ENCODE assay signal across 9 cellular contexts in the genomic region with DNA sequence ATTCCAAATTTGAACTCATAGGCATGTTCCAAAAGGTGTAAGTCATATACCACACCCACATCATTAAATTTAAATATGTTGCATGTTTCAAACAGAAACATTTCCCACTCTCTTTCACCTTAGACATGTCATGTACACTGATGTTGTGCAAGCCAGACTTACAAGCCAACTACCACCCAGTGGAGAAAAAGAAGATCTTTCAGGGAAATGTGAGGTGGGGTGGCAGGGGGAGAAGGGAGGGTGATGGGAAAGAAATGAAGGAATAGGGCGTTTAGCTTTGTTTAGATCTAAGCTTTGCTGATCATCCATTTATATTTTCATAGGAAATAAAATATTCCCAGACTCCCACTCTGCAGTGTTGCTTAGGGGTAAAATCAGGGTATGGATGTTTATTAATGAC. TPM values are rescaled to one million over a fixed set of nuclear protein-coding genes. Genes with fewer than 3 reads are reported as not detected.
A peak's percentile ranks its signal among the peaks of the same experiment; 100 is the strongest.
DNase-seq lines count a peak whose midpoint lies in the region; ATAC-seq and TF ChIP-seq lines count a peak whose summit lies in the region.
"Had no signal": no experiment of that assay in that cellular context is flagged by ENCODE, and none has a peak within 500 bp of the region (broad histone marks: within the 10 kb centered on the region; RNA-seq: fewer than 3 reads in every experiment).

No MANE protein-coding gene starts in this region.

- no peak overlapping the region for H3K4me3 Mint-ChIP-seq in CD14-positive monocyte
- no peak overlapping the region for H3K4me3 Mint-ChIP-seq in dendritic cell treated with granulocyte-macrophage colony-stimulating factor and Interleukin-4, amounts not matched to agents 40 ng/mL and 50 ng/mL, for 4 days

- no peaks in the 10 kb centered on the region for H3K4me1 ChIP-seq in psoas muscle

- peak overlapping the region in 4 of 7 donors; percentile 56 to 93 (median 62) for H3K27ac Mint-ChIP-seq in CD14-positive monocyte
- peak overlapping the region; percentile 18 for H3K27ac Mint-ChIP-seq in dendritic cell treated with granulocyte-macrophage colony-stimulating factor and Interleukin-4, amounts not matched to agents 40 ng/mL and 50 ng/mL, for 4 days

- H3K27ac ChIP-seq in psoas muscle, result no peak overlapping the region

- H3K27me3 Mint-ChIP-seq in CD14-positive monocyte (ENCODE audit: low read depth in 3 of 3), result no peaks in the 10 kb centered on the region
- peaks cover 1% of the 10 kb centered on the region for H3K27me3 Mint-ChIP-seq in dendritic cell treated with granulocyte-macrophage colony-stimulating factor and Interleukin-4, amounts not matched to agents 40 ng/mL and 50 ng/mL, for 4 days

- H3K4me3 ChIP-seq in HFF-Myc (replicated peaks; ENCODE audit: low read depth, low read length) (peak overlapping the region; percentile 50), psoas muscle (peak overlapping the region; percentile 81)

- ATAC-seq in psoas muscle (no peak), HG02571 (IDR thresholded peaks at IDR 0.05; ENCODE audit: unreplicated experiment) (no peak)

- no peaks in the 10 kb centered on the region for H3K36me3 ChIP-seq in psoas muscle (ENCODE audit: insufficient read depth in 1 of 2, low read depth in 1 of 2)

- no peaks in the 10 kb centered on the region for H3K9me3 ChIP-seq in psoas muscle

- H3K4me1 Mint-ChIP-seq in CD14-positive monocyte, result peaks cover 18% of the 10 kb centered on the region
- H3K4me1 Mint-ChIP-seq in dendritic cell treated with granulocyte-macrophage colony-stimulating factor and Interleukin-4, amounts not matched to agents 40 ng/mL and 50 ng/mL, for 4 days (ENCODE audit: low read depth), result peaks cover 18% of the 10 kb centered on the region

- TF ChIP-seq CTCF in CD14-positive monocyte (IDR thresholded peaks at IDR 0.05), result no peak
- TF ChIP-seq CTCF in HFF-Myc (IDR thresholded peaks at IDR 0.05; ENCODE audit: low read depth, low read length, missing control alignments), result no peak
- TF ChIP-seq CTCF in psoas muscle (IDR thresholded peaks at IDR 0.05), result no peak

- H3K36me3 Mint-ChIP-seq in CD14-positive monocyte, result no peaks in the 10 kb centered on the region
- H3K36me3 Mint-ChIP-seq in dendritic cell treated with granulocyte-macrophage colony-stimulating factor and Interleukin-4, amounts not matched to agents 40 ng/mL and 50 ng/mL, for 4 days (ENCODE audit: low read depth), result no peaks in the 10 kb centered on the region

- WGBS in psoas muscle, 3 donors, result 11 to 29% (median 24%) methylated on average over 1 of the region's 1 CpG

- intact Hi-C loops in CD14-positive monocyte (cut with micrococcal nuclease), result no loop called here
- intact Hi-C loops in dendritic cell treated with granulocyte-macrophage colony-stimulating factor and Interleukin-4, amounts not matched to agents 40 ng/mL and 50 ng/mL, for 4 days (cut with micrococcal nuclease), result no loop called here
- intact Hi-C loops in psoas muscle (cut with DNase I), result loop anchor here in 1 of 2 donors (10.0 kb wide), 1 partner anchor 96 kb away; no protein-coding TSS in a partner anchor

- no peaks in the 10 kb centered on the region for H3K27me3 ChIP-seq in psoas muscle (ENCODE audit: insufficient read depth in 3 of 3, low read length in 2 of 3)

- peaks cover 0 to 2% (median 0%) of the 10 kb centered on the region in 7 donors for H3K9me3 Mint-ChIP-seq in CD14-positive monocyte
- H3K9me3 Mint-ChIP-seq in dendritic cell treated with granulocyte-macrophage colony-stimulating factor and Interleukin-4, amounts not matched to agents 40 ng/mL and 50 ng/mL, for 4 days, result no peaks in the 10 kb centered on the region

- DNase-seq in CD14-positive monocyte (ENCODE audit: low spot score) (no peak), HFF-Myc (ENCODE audit: extremely low read depth, low read depth) (no peak), psoas muscle (no peak), NCI-H774 (lab: John Stamatoyannopoulos, UW) (no peak), NOMO-1 treated with DMSO at 0.1 percent for 48 hours (lab: John Stamatoyannopoulos, UW; ENCODE audit: unreplicated experiment) (no peak), NCI-H128 (lab: John Stamatoyannopoulos, UW; ENCODE audit: unreplicated experiment) (no peak)
- DNase-seq: T1000 had no signal

RNA-seq across cellular contexts. Expression of gene NEGR1, which starts 1.6 kb away (rescaled TPM):
- under 1 TPM; 0.03 to 0.13 TPM for polyA plus RNA-seq in CD14-positive monocyte
- 10 to 100 TPM in 1 of 4 donors, 1 to 10 TPM in 3; 2.2 to 10.2 (median 5.2) TPM for total RNA-seq in psoas muscle
- polyA plus RNA-seq in psoas muscle, result 1 to 10 TPM; 1.3 to 1.8 (median 1.7) TPM
